ENCODE assay signal across 3 cellular contexts in the genomic region with DNA sequence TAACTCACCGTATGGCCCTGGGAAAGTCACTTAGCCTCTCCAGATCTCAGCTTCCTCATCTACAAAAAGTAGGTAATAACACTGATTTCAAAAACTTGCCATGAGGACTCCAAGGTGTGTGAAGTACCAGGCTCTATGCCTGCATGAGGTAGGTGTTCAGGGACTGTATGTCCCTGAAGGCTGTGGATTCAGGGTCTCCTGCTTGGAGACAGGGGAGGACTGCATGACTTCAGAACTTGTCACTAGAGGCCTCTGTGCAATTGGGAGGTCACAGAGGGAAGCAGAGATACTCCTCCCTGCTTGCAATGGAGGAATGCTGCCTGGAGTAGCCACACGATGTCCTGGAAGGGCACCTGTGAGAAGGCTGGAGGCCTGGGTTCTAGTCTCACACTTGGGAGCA.
TF ChIP-seq lines count a peak whose summit lies in the region.

No MANE protein-coding gene starts in this region.

TF ChIP-seq in SK-N-SH, 30 proteins besides CTCF, POLR2A, EP300 and RAD21:
- TF ChIP-seq JUND (IDR thresholded peaks at IDR 0.05) (no peak), GATA2 (CRISPR knock-in tag; IDR thresholded peaks at IDR 0.05) (no peak), FOXM1 (IDR thresholded peaks at IDR 0.05; ENCODE audit: low read depth) (no peak), YY1 (IDR thresholded peaks at IDR 0.05; ENCODE audit: low read depth) (no peak)
- TF ChIP-seq, protein P1, sequence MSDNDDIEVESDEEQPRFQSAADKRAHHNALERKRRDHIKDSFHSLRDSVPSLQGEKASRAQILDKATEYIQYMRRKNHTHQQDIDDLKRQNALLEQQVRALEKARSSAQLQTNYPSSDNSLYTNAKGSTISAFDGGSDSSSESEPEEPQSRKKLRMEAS (IDR thresholded peaks at IDR 0.05; ENCODE audit: low read depth) = no peak

TF ChIP-seq in SK-N-SH treated with all-trans-retinoic acid at 6 μM for 48 hours, 23 proteins besides CTCF, POLR2A, EP300 and RAD21:
- TF ChIP-seq ZNF8 (CRISPR knock-in tag; IDR thresholded peaks at IDR 0.05) (no peak), RARB (CRISPR knock-in tag; IDR thresholded peaks at IDR 0.05) (no peak)
- TF ChIP-seq, protein P2, sequence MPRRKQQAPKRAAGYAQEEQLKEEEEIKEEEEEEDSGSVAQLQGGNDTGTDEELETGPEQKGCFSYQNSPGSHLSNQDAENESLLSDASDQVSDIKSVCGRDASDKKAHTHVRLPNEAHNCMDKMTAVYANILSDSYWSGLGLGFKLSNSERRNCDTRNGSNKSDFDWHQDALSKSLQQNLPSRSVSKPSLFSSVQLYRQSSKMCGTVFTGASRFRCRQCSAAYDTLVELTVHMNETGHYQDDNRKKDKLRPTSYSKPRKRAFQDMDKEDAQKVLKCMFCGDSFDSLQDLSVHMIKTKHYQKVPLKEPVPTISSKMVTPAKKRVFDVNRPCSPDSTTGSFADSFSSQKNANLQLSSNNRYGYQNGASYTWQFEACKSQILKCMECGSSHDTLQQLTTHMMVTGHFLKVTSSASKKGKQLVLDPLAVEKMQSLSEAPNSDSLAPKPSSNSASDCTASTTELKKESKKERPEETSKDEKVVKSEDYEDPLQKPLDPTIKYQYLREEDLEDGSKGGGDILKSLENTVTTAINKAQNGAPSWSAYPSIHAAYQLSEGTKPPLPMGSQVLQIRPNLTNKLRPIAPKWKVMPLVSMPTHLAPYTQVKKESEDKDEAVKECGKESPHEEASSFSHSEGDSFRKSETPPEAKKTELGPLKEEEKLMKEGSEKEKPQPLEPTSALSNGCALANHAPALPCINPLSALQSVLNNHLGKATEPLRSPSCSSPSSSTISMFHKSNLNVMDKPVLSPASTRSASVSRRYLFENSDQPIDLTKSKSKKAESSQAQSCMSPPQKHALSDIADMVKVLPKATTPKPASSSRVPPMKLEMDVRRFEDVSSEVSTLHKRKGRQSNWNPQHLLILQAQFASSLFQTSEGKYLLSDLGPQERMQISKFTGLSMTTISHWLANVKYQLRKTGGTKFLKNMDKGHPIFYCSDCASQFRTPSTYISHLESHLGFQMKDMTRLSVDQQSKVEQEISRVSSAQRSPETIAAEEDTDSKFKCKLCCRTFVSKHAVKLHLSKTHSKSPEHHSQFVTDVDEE (CRISPR knock-in tag; IDR thresholded peaks at IDR 0.05) = no peak

TF ChIP-seq in H1, 55 proteins besides CTCF, POLR2A, EP300 and RAD21:
- TF ChIP-seq NANOG (IDR thresholded peaks at IDR 0.05; ENCODE audit: insufficient read depth, low read depth, low read length, poor library complexity, severe bottlenecking) (no peak), CREB1 (IDR thresholded peaks at IDR 0.05) (no peak)
TF ChIP-seq in H1: peak in this region for 0.
